ENCODE assay signal across 29 cellular contexts in the genomic region with DNA sequence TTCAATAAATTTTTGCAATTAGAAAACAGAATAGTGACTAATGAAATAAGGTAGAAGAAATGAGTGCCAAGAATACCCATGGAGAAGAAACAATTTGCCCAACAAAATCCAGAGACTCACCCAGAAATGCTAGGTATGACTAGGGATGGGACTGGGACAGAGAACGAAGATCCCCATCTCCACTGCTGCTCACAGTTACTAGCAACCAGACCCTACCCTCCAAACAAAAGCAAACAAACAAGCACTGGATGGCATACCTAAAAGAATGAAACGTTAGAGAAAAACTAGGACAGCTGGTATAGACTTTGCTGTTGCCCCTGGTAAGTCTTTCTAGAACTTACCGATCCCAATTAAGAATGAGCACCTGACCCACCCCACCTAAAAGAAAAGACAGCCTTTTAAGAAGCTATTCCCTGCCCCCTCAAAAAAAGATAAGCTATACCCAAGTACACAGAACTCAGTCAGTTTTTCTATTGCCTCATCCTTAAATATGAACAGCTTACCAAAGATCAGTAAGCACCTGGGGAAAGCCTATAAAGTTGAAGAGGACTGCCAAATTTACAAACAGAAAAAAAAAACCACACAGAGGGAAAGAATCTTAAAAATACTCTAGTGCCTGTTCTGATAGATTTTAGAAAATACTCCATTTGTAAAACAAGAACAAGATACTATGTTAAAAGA. TPM values are rescaled to one million over a fixed set of nuclear protein-coding genes. Genes with fewer than 3 reads are reported as not detected.
DNase-seq lines count a peak whose midpoint lies in the region; ATAC-seq and TF ChIP-seq lines count a peak whose summit lies in the region.
"Had no signal": no experiment of that assay in that cellular context is flagged by ENCODE, and none has a peak within 500 bp of the region (broad histone marks: within the 10 kb centered on the region; RNA-seq: fewer than 3 reads in every experiment).

No MANE protein-coding gene starts in this region.

- peak overlapping the region; percentile 20 for H3K27ac ChIP-seq in HL-60 (replicated peaks)
- H3K27ac ChIP-seq: Peyer's patch, psoas muscle, thyroid gland had no signal

- no peaks in the 10 kb centered on the region for H3K27me3 ChIP-seq in HL-60 (ENCODE audit: insufficient read depth, poor library complexity, severe bottlenecking)
- H3K27me3 ChIP-seq: colonic mucosa, heart left ventricle, Peyer's patch, thyroid gland had no signal

- H3K4me3 ChIP-seq in HL-60 (replicated peaks; ENCODE audit: insufficient read depth, low read length) = no peak overlapping the region
- H3K4me3 ChIP-seq: colonic mucosa, heart left ventricle, Peyer's patch, psoas muscle, thyroid gland had no signal

- H3K27me3 Mint-ChIP-seq in immature natural killer cell (ENCODE audit: low read depth in 3 of 3) = no peaks in the 10 kb centered on the region
- H3K27me3 Mint-ChIP-seq in natural killer cell treated with Interleukin-12 subunit alpha and Interleukin-12 subunit beta and Interleukin-15 and Interleukin-18, amount 100 ng/mL, for 72 hours = no peaks in the 10 kb centered on the region
- no peaks in the 10 kb centered on the region for H3K27me3 Mint-ChIP-seq in glutamatergic neuron (ENCODE audit: unreplicated experiment)
- H3K27me3 Mint-ChIP-seq: activated naive CD4-positive, alpha-beta T cell treated with anti-CD3 and anti-CD28 coated beads, Interleukin-2, amount 10 ng/mL, durations not matched to agents 7 days and 5 days; stimulated activated naive CD8-positive, alpha-beta T cell treated with anti-CD3 and anti-CD28 coated beads, Interleukin-15, Interleukin-2, amounts not matched to agents 100 ng/mL and 50 ng/mL, for 24 hours had no signal

- DNase-seq in NCI-H2171 treated with DMSO at 0.1 percent for 48 hours (lab: John Stamatoyannopoulos, UW) = peak; percentile 25
- no peak for DNase-seq in NCI-H2171 (lab: John Stamatoyannopoulos, UW)
- no peak for DNase-seq in HL-60 (ENCODE audit: low read depth in 1 of 2, low spot score in 1 of 2)
- DNase-seq in immature natural killer cell = no peak
- DNase-seq in natural killer cell treated with Interleukin-12 subunit alpha and Interleukin-12 subunit beta and Interleukin-15 and Interleukin-18, amount 100 ng/mL, for 72 hours (ENCODE audit: low spot score) = no peak
- no peak for DNase-seq in glutamatergic neuron
- DNase-seq in DMS 273 (lab: John Stamatoyannopoulos, UW; ENCODE audit: unreplicated experiment) = no peak
- DNase-seq: 8988T; activated CD4-positive, alpha-beta T cell treated with anti-CD3 and anti-CD28 coated beads, Interleukin-2, amount 50 U/mL, for 1 hour; activated naive CD4-positive, alpha-beta T cell treated with anti-CD3 and anti-CD28 coated beads, Interleukin-2, amount 10 ng/mL, durations not matched to agents 7 days and 5 days; activated T-cell treated with anti-CD3 and anti-CD28 coated beads, Interleukin-2, amount 50 U/mL, for 48 hours; anterior cingulate cortex; colonic mucosa; DMS79; effector memory CD4-positive, alpha-beta T cell; HCEC 1CT; heart left ventricle; kidney glomerular epithelial cell; NCI-H1092; NCI-H1930; NCI-H2227 treated with DMSO at 0.1 percent for 48 hours; NCI-H69; occipital lobe; Peyer's patch; psoas muscle; SIG-M5; thyroid gland had no signal

- H3K4me1 Mint-ChIP-seq in immature natural killer cell = peaks cover 71 to 88% of the 10 kb centered on the region in 2 donors
- H3K4me1 Mint-ChIP-seq in natural killer cell treated with Interleukin-12 subunit alpha and Interleukin-12 subunit beta and Interleukin-15 and Interleukin-18, amount 100 ng/mL, for 72 hours (ENCODE audit: low read depth in 2 of 2) = peaks cover 47 to 53% of the 10 kb centered on the region in 2 donors
- no peaks in the 10 kb centered on the region for H3K4me1 Mint-ChIP-seq in glutamatergic neuron (ENCODE audit: low read depth, unreplicated experiment)

- H3K36me3 Mint-ChIP-seq in immature natural killer cell (no peaks in the 10 kb centered on the region), glutamatergic neuron (ENCODE audit: unreplicated experiment) (no peaks in the 10 kb centered on the region)
- H3K36me3 Mint-ChIP-seq in natural killer cell treated with Interleukin-12 subunit alpha and Interleukin-12 subunit beta and Interleukin-15 and Interleukin-18, amount 100 ng/mL, for 72 hours = peaks cover 4% of the 10 kb centered on the region

- H3K4me3 Mint-ChIP-seq in immature natural killer cell (peak overlapping the region in 2 of 5 donors; percentile 1 to 2), glutamatergic neuron (ENCODE audit: unreplicated experiment) (no peak overlapping the region)
- H3K4me3 Mint-ChIP-seq in natural killer cell treated with Interleukin-12 subunit alpha and Interleukin-12 subunit beta and Interleukin-15 and Interleukin-18, amount 100 ng/mL, for 72 hours = peak overlapping the region; percentile 68
- H3K4me3 Mint-ChIP-seq: activated naive CD4-positive, alpha-beta T cell treated with anti-CD3 and anti-CD28 coated beads, Interleukin-2, amount 10 ng/mL, durations not matched to agents 7 days and 5 days; stimulated activated naive CD8-positive, alpha-beta T cell treated with anti-CD3 and anti-CD28 coated beads, Interleukin-15, Interleukin-2, amounts not matched to agents 100 ng/mL and 50 ng/mL, for 24 hours had no signal

- TF ChIP-seq CTCF in HL-60 (IDR thresholded peaks at IDR 0.05; ENCODE audit: insufficient read depth, low read length) (no peak), glutamatergic neuron (IDR thresholded peaks at IDR 0.05; ENCODE audit: partially characterized antibody, unreplicated experiment) (no peak)

- ATAC-seq in natural killer cell treated with Interleukin-12 subunit alpha and Interleukin-12 subunit beta and Interleukin-15 and Interleukin-18, amount 100 ng/mL, for 72 hours = no peak
- ATAC-seq in HG03159 (IDR thresholded peaks at IDR 0.05; ENCODE audit: unreplicated experiment) = no peak
- ATAC-seq: heart left ventricle, psoas muscle had no signal

- H3K9me3 Mint-ChIP-seq in immature natural killer cell = no peaks in the 10 kb centered on the region
- H3K9me3 Mint-ChIP-seq in natural killer cell treated with Interleukin-12 subunit alpha and Interleukin-12 subunit beta and Interleukin-15 and Interleukin-18, amount 100 ng/mL, for 72 hours = no peaks in the 10 kb centered on the region
- no peaks in the 10 kb centered on the region for H3K9me3 Mint-ChIP-seq in glutamatergic neuron (ENCODE audit: unreplicated experiment)
- H3K9me3 Mint-ChIP-seq: activated naive CD4-positive, alpha-beta T cell treated with anti-CD3 and anti-CD28 coated beads, Interleukin-2, amount 10 ng/mL, durations not matched to agents 7 days and 5 days; stimulated activated naive CD8-positive, alpha-beta T cell treated with anti-CD3 and anti-CD28 coated beads, Interleukin-15, Interleukin-2, amounts not matched to agents 100 ng/mL and 50 ng/mL, for 24 hours had no signal

- peak overlapping the region in 4 of 6 donors; percentile 3 to 53 (median 26) for H3K27ac Mint-ChIP-seq in immature natural killer cell
- H3K27ac Mint-ChIP-seq in natural killer cell treated with Interleukin-12 subunit alpha and Interleukin-12 subunit beta and Interleukin-15 and Interleukin-18, amount 100 ng/mL, for 72 hours = peak overlapping the region; percentile 21 to 65
- H3K27ac Mint-ChIP-seq in glutamatergic neuron (ENCODE audit: unreplicated experiment) = no peak overlapping the region
- H3K27ac Mint-ChIP-seq: activated naive CD4-positive, alpha-beta T cell treated with anti-CD3 and anti-CD28 coated beads, Interleukin-2, amount 10 ng/mL, durations not matched to agents 7 days and 5 days had no signal

RNA-seq across cellular contexts. Expression of gene REPS1, which starts 31.7 kb away (rescaled TPM):
- 10 to 100 TPM; 14.3 to 25.6 (median 18.2) TPM for polyA plus RNA-seq in immature natural killer cell
- total RNA-seq in natural killer cell treated with Interleukin-12 subunit alpha and Interleukin-12 subunit beta and Interleukin-15 and Interleukin-18, amount 100 ng/mL, for 72 hours = 10 to 100 TPM; 43.4 to 68.6 TPM
- total RNA-seq in glutamatergic neuron (ENCODE audit: unreplicated experiment) = 103 TPM
